In genomic region chr14:32998433-32998832, GRCh38 we compare ENCODE assay signal across 11 cellular contexts. TPM values are rescaled to one million over a fixed set of nuclear protein-coding genes. Genes with fewer than 3 reads are reported as not detected.
DNase-seq lines count a peak whose midpoint lies in the region; ATAC-seq and FAIRE-seq lines count a peak whose summit lies in the region.
"Had no signal": no experiment of that assay in that cellular context is flagged by ENCODE, and none has a peak within 500 bp of the region (broad histone marks: within the 10 kb centered on the region; RNA-seq: fewer than 3 reads in every experiment).

No MANE protein-coding gene starts in this region.

- H3K79me2 ChIP-seq in GM23248 (ENCODE audit: insufficient read depth) = no peaks in the 10 kb centered on the region

- H3K4me1 ChIP-seq in GM23248 (ENCODE audit: insufficient read depth) (no peaks in the 10 kb centered on the region), adipocyte (ENCODE audit: control insufficient read depth, insufficient read depth, low read length) (no peaks in the 10 kb centered on the region)

- no peaks in the 10 kb centered on the region for H3K9me2 ChIP-seq in GM23248 (ENCODE audit: insufficient read depth)

- in situ Hi-C loops in GM23248 (cut with MboI) = loop anchor here (25.0 kb wide), 1 partner anchor 411 kb away; no protein-coding TSS in a partner anchor

- H4K20me1 ChIP-seq in GM23248 (ENCODE audit: insufficient read depth) = no peaks in the 10 kb centered on the region

- H3K9me3 ChIP-seq in GM23248 (ENCODE audit: low read depth) (no peaks in the 10 kb centered on the region), adipocyte (ENCODE audit: control insufficient read depth, low read length) (no peaks in the 10 kb centered on the region)

- H2AFZ ChIP-seq in GM23248 = no peak overlapping the region

- ATAC-seq in GM21390 (IDR thresholded peaks at IDR 0.05; ENCODE audit: unreplicated experiment) = no peak
- ATAC-seq in activated CD4-positive, CD25-positive, alpha-beta regulatory T cell treated with anti-CD3 and anti-CD28 coated beads, Interleukin-2, amount 50 U/mL, for 24 hours = no peak
- ATAC-seq: naive thymus-derived CD4-positive, alpha-beta T cell had no signal

- FAIRE-seq in urothelium cell line (lab: Jason Lieb, UNC) = no peak

- no peak overlapping the region for H3K9ac ChIP-seq in GM23248
- H3K9ac ChIP-seq in adipocyte (ENCODE audit: low read length) = no peak overlapping the region

- H3K4me3 ChIP-seq in GM23248 (no peak overlapping the region), adipocyte (ENCODE audit: low read length) (no peak overlapping the region)

- peak; percentile 4 for DNase-seq in A172 (ENCODE audit: low spot score)
- peak; percentile 54 for DNase-seq in GM23248
- DNase-seq in adipocyte (ENCODE audit: low read depth) = peak; percentile 51
- peak; percentile 26 for DNase-seq in iPS-NIHi7 (ENCODE audit: extremely low spot score)
- DNase-seq in activated T-cell treated with anti-CD3 and anti-CD28 coated beads, Interleukin-2, amount 50 U/mL, for 48 hours = no peak
- no peak for DNase-seq in urothelium cell line (ENCODE audit: low spot score)
- DNase-seq: activated CD4-positive, alpha-beta memory T cell treated with anti-CD3 and anti-CD28 coated beads, Interleukin-2, amount 10 ng/mL, durations not matched to agents 7 days and 5 days; effector memory CD4-positive, alpha-beta T cell; naive thymus-derived CD4-positive, alpha-beta T cell had no signal

- H3K36me3 ChIP-seq in GM23248 (ENCODE audit: low read depth) (no peaks in the 10 kb centered on the region), adipocyte (ENCODE audit: control insufficient read depth, insufficient read depth, low read length, severe bottlenecking) (no peaks in the 10 kb centered on the region)

- H3K27ac ChIP-seq in GM23248 = no peak overlapping the region

- H3K27me3 ChIP-seq in GM23248 (replicated peaks; ENCODE audit: insufficient read depth) (no peaks in the 10 kb centered on the region), adipocyte (replicated peaks; ENCODE audit: control insufficient read depth, insufficient read depth, low read length) (no peaks in the 10 kb centered on the region)

- H3K4me2 ChIP-seq in GM23248 (ENCODE audit: unreplicated experiment) = no peak overlapping the region

- no peaks in the 10 kb centered on the region for H3F3A ChIP-seq in GM23248 (ENCODE audit: insufficient read depth)

RNA-seq across cellular contexts. Expression of gene NPAS3, which starts 59.8 kb away (rescaled TPM):
- 0.41 TPM in 2 replicates for total RNA-seq in A172 (2014; rRNA removed; shearing (Covaris generic))
- 0.65 TPM in 1 of 2 replicates, not detected in the other for total RNA-seq in GM23248 (2014; rRNA removed; shearing (Covaris generic))
- polyA plus RNA-seq in GM23248 (2016; fragmentation: Nextera tagmentation; extraction: Ambion mirVana) = not detected in 2 replicates
- total RNA-seq: activated CD4-positive, alpha-beta memory T cell treated with anti-CD3 and anti-CD28 coated beads, Interleukin-2, amount 10 ng/mL, durations not matched to agents 7 days and 5 days; naive thymus-derived CD4-positive, alpha-beta T cell had no signal
- polyA plus RNA-seq: naive thymus-derived CD4-positive, alpha-beta T cell had no signal

Comparison
In these comparisons a context has a peak if more than half of its experiments do, and no peak if none do; other contexts are left out.
1. DNase-seq: peak in A172 (single experiment), GM23248 (single experiment), adipocyte (single experiment) and iPS-NIHi7 (single experiment); none in activated T-cell treated with anti-CD3 and anti-CD28 coated beads, Interleukin-2, amount 50 U/mL, for 48 hours (0 of 2) and urothelium cell line (single experiment).